ENCODE assay signal across 11 cellular contexts in the genomic region with DNA sequence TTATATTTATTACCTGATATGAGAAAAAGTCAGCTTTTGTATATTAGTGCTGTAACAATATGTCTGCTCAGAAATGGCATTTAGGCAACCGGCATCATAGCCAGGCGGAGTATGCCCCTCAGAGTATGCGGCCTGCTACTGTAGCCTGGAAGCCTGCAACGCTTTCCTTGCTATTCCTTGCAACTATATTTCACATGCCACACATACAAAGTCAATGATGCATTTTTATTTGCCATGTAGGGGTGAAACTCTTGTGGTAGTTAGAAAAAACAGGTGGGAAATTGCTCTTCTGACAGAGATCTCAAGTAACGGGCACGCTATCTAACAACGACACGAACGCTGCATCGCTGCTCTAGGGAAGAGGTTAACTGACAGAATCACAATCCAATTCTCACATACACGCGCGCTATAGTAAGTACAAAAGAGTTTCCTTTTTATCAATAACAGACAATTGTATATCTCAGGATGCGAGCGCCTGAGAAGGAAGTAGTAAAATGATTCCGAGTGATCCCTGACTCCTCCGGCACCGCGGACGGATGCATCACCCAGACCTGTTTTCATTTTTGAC. TPM values are rescaled to one million over a fixed set of nuclear protein-coding genes. Genes with fewer than 3 reads are reported as not detected.
DNase-seq lines count a peak whose midpoint lies in the region; ATAC-seq and TF ChIP-seq lines count a peak whose summit lies in the region.
"Had no signal": no experiment of that assay in that cellular context is flagged by ENCODE, and none has a peak within 500 bp of the region (broad histone marks: within the 10 kb centered on the region; RNA-seq: fewer than 3 reads in every experiment).

No MANE protein-coding gene starts in this region.

- peak; percentile 8 for TF ChIP-seq CTCF in foreskin keratinocyte (conservative IDR thresholded peaks at IDR 0.05)

- DNase-seq in NCI-H1417 (lab: John Stamatoyannopoulos, UW) (peak in 2 of 3 experiments; percentile 53 to 72), NCI-H1417 treated with DMSO at 0.1 percent for 48 hours (lab: John Stamatoyannopoulos, UW) (no peak), NCI-H446 treated with DMSO at 0.1 percent for 48 hours (lab: John Stamatoyannopoulos, UW) (peak; percentile 22), foreskin keratinocyte (no peak), retina (peak; percentile 84)
- DNase-seq: central memory CD4-positive, alpha-beta T cell; NCI-H187 had no signal

- no peaks in the 10 kb centered on the region for H3K4me1 ChIP-seq in foreskin keratinocyte

- ATAC-seq in foreskin keratinocyte (no peak), HG03039 (IDR thresholded peaks at IDR 0.05; ENCODE audit: unreplicated experiment) (no peak), GM19035 (IDR thresholded peaks at IDR 0.05; ENCODE audit: unreplicated experiment) (no peak), GM18909 (IDR thresholded peaks at IDR 0.05; ENCODE audit: poor library complexity, unreplicated experiment) (no peak)
- ATAC-seq: A549 had no signal

- peaks cover 95% of the 10 kb centered on the region for H3K27me3 ChIP-seq in foreskin keratinocyte

- H3K27ac ChIP-seq in foreskin keratinocyte: no peak overlapping the region
- H3K27ac ChIP-seq: A549 had no signal

RNA-seq across cellular contexts. Expression of a gene that starts 5.9 kb away (rescaled TPM):
- 0.03 and 0.04 TPM in 2 replicates for total RNA-seq in foreskin keratinocyte
- 0.02 TPM in 1 of 2 replicates, not detected in the other for polyA plus RNA-seq in foreskin keratinocyte

Comparison
In these comparisons a context has a peak if more than half of its experiments do, and no peak if none do; other contexts are left out.
1. DNase-seq: peak in NCI-H1417 (2 of 3), NCI-H446 treated with DMSO at 0.1 percent for 48 hours (single experiment) and retina (single experiment); none in NCI-H1417 treated with DMSO at 0.1 percent for 48 hours (single experiment) and foreskin keratinocyte (0 of 2).